21 cellular contexts compared by ENCODE assay signal in the genomic region with DNA sequence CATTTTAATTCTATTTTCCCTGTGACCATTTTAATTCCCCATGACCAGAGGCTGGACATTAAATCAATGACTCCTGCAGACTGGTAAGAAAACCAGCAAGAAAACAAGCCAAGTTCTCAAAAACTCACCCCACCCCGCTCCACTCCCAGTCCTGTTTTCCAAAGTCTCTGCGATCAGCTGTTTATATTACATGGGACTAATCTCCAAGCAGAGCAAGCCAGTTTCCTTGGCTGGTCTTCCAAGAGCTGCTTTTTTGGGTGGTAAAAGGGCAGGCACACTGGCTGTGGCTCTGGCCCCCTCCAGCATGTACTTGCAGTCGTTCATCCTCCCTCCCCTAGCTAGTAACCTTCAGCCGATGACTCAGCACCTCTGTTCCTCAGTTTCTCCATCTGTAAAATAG.
"Had no signal": no experiment of that assay in that cellular context is flagged by ENCODE, and none has a peak within 500 bp of the region (broad histone marks: within the 10 kb centered on the region; RNA-seq: fewer than 3 reads in every experiment).

No MANE protein-coding gene starts in this region.

- H3K4me1 Mint-ChIP-seq: activated T-helper 17 cell treated with anti-CD3 and anti-CD28 coated beads, Interleukin-2, amount 50 U/mL, for 72 hours; naive thymus-derived CD8-positive, alpha-beta T cell had no signal

- H3K27ac ChIP-seq: heart right ventricle, SJCRH30, stomach had no signal

- H3K36me3 ChIP-seq: SJCRH30 had no signal

- H3K9me3 ChIP-seq: heart right ventricle, SJCRH30, stomach, thoracic aorta had no signal

- H3K4me3 Mint-ChIP-seq: activated naive CD8-positive, alpha-beta T cell; activated T-cell treated with anti-CD3 and anti-CD28 coated beads, Interleukin-2, amount 50 U/mL, for 24 hours; activated T-helper 17 cell treated with anti-CD3 and anti-CD28 coated beads, Interleukin-2, amount 50 U/mL, for 72 hours; naive thymus-derived CD8-positive, alpha-beta T cell; type B pancreatic cell had no signal

- H3K27me3 ChIP-seq: SJCRH30 had no signal

- H3K4me1 ChIP-seq: SJCRH30 had no signal

- H3K4me3 ChIP-seq: heart right ventricle, SJCRH30, stomach, thoracic aorta had no signal

- ATAC-seq: activated T-helper 17 cell treated with anti-CD3 and anti-CD28 coated beads, Interleukin-2, amount 50 U/mL, for 72 hours; esophagus mucosa; naive thymus-derived CD8-positive, alpha-beta T cell had no signal

- H3K27ac Mint-ChIP-seq: activated naive CD8-positive, alpha-beta T cell; activated T-cell treated with anti-CD3 and anti-CD28 coated beads, Interleukin-2, amount 50 U/mL, for 24 hours; activated T-helper 17 cell treated with anti-CD3 and anti-CD28 coated beads, Interleukin-2, amount 50 U/mL, for 72 hours; progenitor cell of endocrine pancreas; type B pancreatic cell had no signal

- H3K9me3 Mint-ChIP-seq: activated T-helper 17 cell treated with anti-CD3 and anti-CD28 coated beads, Interleukin-2, amount 50 U/mL, for 72 hours; type B pancreatic cell had no signal

- DNase-seq: activated CD4-positive, alpha-beta T cell treated with anti-CD3 and anti-CD28 coated beads for 1 hour; activated CD4-positive, alpha-beta T cell treated with anti-CD3 and anti-CD28 coated beads, Interleukin-2, amount 50 U/mL, for 1 hour; activated CD8-positive, alpha-beta memory T cell treated with anti-CD3 and anti-CD28 coated beads for 24 hours; activated CD8-positive, alpha-beta memory T cell treated with anti-CD3 and anti-CD28 coated beads, Interleukin-2, amount 50 U/mL, for 4 hours; activated naive CD4-positive, alpha-beta T cell; activated T-cell treated with anti-CD3 and anti-CD28 coated beads, Interleukin-2, amount 50 U/mL, for 24 hours; amygdala; effector memory CD4-positive, alpha-beta T cell; heart right ventricle; naive thymus-derived CD8-positive, alpha-beta T cell; SJCRH30; stimulated activated CD4-positive, alpha-beta T cell treated with anti-CD3 and anti-CD28 coated beads, Interleukin-12 subunit alpha, Interleukin-12 subunit beta, amount 100 ng/mL, for 4 hours; stimulated activated CD4-positive, alpha-beta T cell treated with anti-CD3 and anti-CD28 coated beads, Interleukin-4, amount 100 ng/mL, for 4 hours; stomach; T-helper 1 cell had no signal
